ENCODE assay signal across 19 cellular contexts in the genomic region with DNA sequence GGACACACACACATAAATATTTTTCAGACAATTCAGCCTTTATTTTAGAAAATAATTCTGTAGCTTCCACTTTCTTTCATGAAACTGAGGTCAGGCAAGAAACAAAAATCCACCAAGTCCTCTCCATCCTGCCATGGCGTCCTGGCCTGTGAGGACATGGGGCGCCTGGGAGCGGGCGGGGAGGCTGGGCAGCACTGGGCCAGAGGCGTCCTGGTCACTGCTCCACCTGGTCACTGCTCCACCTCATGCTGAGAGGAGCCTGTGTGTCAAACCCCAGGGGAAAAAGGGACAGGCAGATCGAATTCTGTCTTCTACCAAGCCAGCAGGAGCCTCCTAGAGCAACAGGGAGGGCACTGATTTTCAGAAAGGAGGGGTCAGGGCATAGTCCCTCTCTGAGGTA. TPM values are rescaled to one million over a fixed set of nuclear protein-coding genes. Genes with fewer than 3 reads are reported as not detected.
A peak's percentile ranks its signal among the peaks of the same experiment; 100 is the strongest.
DNase-seq lines count a peak whose midpoint lies in the region; ATAC-seq and TF ChIP-seq lines count a peak whose summit lies in the region.
"Had no signal": no experiment of that assay in that cellular context is flagged by ENCODE, and none has a peak within 500 bp of the region (broad histone marks: within the 10 kb centered on the region; RNA-seq: fewer than 3 reads in every experiment).

No MANE protein-coding gene starts in this region.

- H3K36me3 Mint-ChIP-seq in activated CD4-positive, alpha-beta T cell treated with anti-CD3 and anti-CD28 coated beads for 36 hours (ENCODE audit: low read depth), result peaks cover 33% of the 10 kb centered on the region
- peaks cover 17% of the 10 kb centered on the region for H3K36me3 Mint-ChIP-seq in activated naive CD8-positive, alpha-beta T cell treated with anti-CD3 and anti-CD28 coated beads, Interleukin-2, amount 50 U/mL, for 24 hours (ENCODE audit: low read depth)
- peaks cover 13% of the 10 kb centered on the region for H3K36me3 Mint-ChIP-seq in neural progenitor cell

- H4K20me1 ChIP-seq in neural progenitor cell (ENCODE audit: low read depth) (peaks cover 14% of the 10 kb centered on the region), smooth muscle cell (ENCODE audit: low read depth) (peaks cover 97% of the 10 kb centered on the region)

- H3K4me3 ChIP-seq in H7 (ENCODE audit: insufficient read depth, low read depth, low read length), result no peak overlapping the region
- H3K4me3 ChIP-seq in neural progenitor cell, result no peak overlapping the region
- H3K4me3 ChIP-seq in smooth muscle cell, result no peak overlapping the region
- H3K4me3 ChIP-seq: BLaER1, heart left ventricle, left lung, mucosa of descending colon had no signal

- POLR2A ChIA-PET in activated CD4-positive, alpha-beta T cell treated with anti-CD3 and anti-CD28 coated beads for 36 hours (lab: Charles Lee), result no interaction called here

- H3K36me3 ChIP-seq in H7 (replicated peaks; ENCODE audit: control insufficient read depth, insufficient read depth, low read length) (no peaks in the 10 kb centered on the region; the same call in 1 of the 2 replicates), neural progenitor cell (no peaks in the 10 kb centered on the region), smooth muscle cell (ENCODE audit: low read depth) (no peaks in the 10 kb centered on the region)

- H3K4me1 ChIP-seq in neural progenitor cell, result peaks cover 27% of the 10 kb centered on the region
- H3K4me1 ChIP-seq in smooth muscle cell (ENCODE audit: low read depth), result peaks cover 21% of the 10 kb centered on the region

- no peak for ATAC-seq in activated CD4-positive, alpha-beta T cell treated with anti-CD3 and anti-CD28 coated beads for 36 hours
- ATAC-seq in activated naive CD8-positive, alpha-beta T cell treated with anti-CD3 and anti-CD28 coated beads, Interleukin-2, amount 50 U/mL, for 24 hours, result no peak
- ATAC-seq: heart left ventricle, left lung, right cardiac atrium had no signal

- 94% methylated on average over 6 of the region's 6 CpGs for WGBS in smooth muscle cell (ENCODE audit: low lambda C conversion rate)

- no peaks in the 10 kb centered on the region for H3K27me3 Mint-ChIP-seq in activated CD4-positive, alpha-beta T cell treated with anti-CD3 and anti-CD28 coated beads for 36 hours
- no peaks in the 10 kb centered on the region for H3K27me3 Mint-ChIP-seq in activated naive CD8-positive, alpha-beta T cell treated with anti-CD3 and anti-CD28 coated beads, Interleukin-2, amount 50 U/mL, for 24 hours
- peaks cover 2% of the 10 kb centered on the region for H3K27me3 Mint-ChIP-seq in neural progenitor cell (ENCODE audit: insufficient read depth, low read depth)

- no peak overlapping the region for H3K4me3 Mint-ChIP-seq in activated CD4-positive, alpha-beta T cell treated with anti-CD3 and anti-CD28 coated beads for 36 hours
- H3K4me3 Mint-ChIP-seq in activated naive CD8-positive, alpha-beta T cell treated with anti-CD3 and anti-CD28 coated beads, Interleukin-2, amount 50 U/mL, for 24 hours, result no peak overlapping the region
- H3K4me3 Mint-ChIP-seq in neural progenitor cell, result no peak overlapping the region
- H3K4me3 Mint-ChIP-seq: endodermal cell had no signal

- intact Hi-C loops in activated CD4-positive, alpha-beta T cell treated with anti-CD3 and anti-CD28 coated beads for 36 hours (cut with DNase I, micrococcal nuclease), result no loop called here

- no peaks in the 10 kb centered on the region for H3K9me3 Mint-ChIP-seq in activated CD4-positive, alpha-beta T cell treated with anti-CD3 and anti-CD28 coated beads for 36 hours (ENCODE audit: low read depth)
- H3K9me3 Mint-ChIP-seq in activated naive CD8-positive, alpha-beta T cell treated with anti-CD3 and anti-CD28 coated beads, Interleukin-2, amount 50 U/mL, for 24 hours, result no peaks in the 10 kb centered on the region
- H3K9me3 Mint-ChIP-seq in neural progenitor cell, result no peaks in the 10 kb centered on the region
- H3K9me3 Mint-ChIP-seq: endodermal cell had no signal

- no peaks in the 10 kb centered on the region for H3K27me3 ChIP-seq in H7 (ENCODE audit: control insufficient read depth, insufficient read depth, low read length)
- no peaks in the 10 kb centered on the region for H3K27me3 ChIP-seq in neural progenitor cell
- H3K27me3 ChIP-seq in smooth muscle cell (ENCODE audit: low read depth), result no peaks in the 10 kb centered on the region
- H3K27me3 ChIP-seq: BLaER1, heart left ventricle, left lung had no signal

- CTCF ChIA-PET in activated CD4-positive, alpha-beta T cell treated with anti-CD3 and anti-CD28 coated beads for 36 hours (lab: Charles Lee), result interaction anchor here (0.8 to 1.6 kb wide), 2 partner anchors 10 to 34 kb away, joined by 3 to 4 read pairs; no protein-coding TSS in a partner anchor

- H3K9ac ChIP-seq in neural progenitor cell, result no peak overlapping the region
- no peak overlapping the region for H3K9ac ChIP-seq in smooth muscle cell (ENCODE audit: low read depth)
- H3K9ac ChIP-seq: BLaER1 had no signal

- H3F3A ChIP-seq in neural progenitor cell (ENCODE audit: low read depth), result peaks cover 26% of the 10 kb centered on the region
- H3F3A ChIP-seq in smooth muscle cell (ENCODE audit: low read depth), result peaks cover 20% of the 10 kb centered on the region

- peak overlapping the region; percentile 48 for H3K27ac Mint-ChIP-seq in activated CD4-positive, alpha-beta T cell treated with anti-CD3 and anti-CD28 coated beads for 36 hours
- H3K27ac Mint-ChIP-seq in activated naive CD8-positive, alpha-beta T cell treated with anti-CD3 and anti-CD28 coated beads, Interleukin-2, amount 50 U/mL, for 24 hours, result peak overlapping the region; percentile 23
- no peak overlapping the region for H3K27ac Mint-ChIP-seq in neural progenitor cell

- peak overlapping the region; percentile 37 for H3K27ac ChIP-seq in neural progenitor cell
- H3K27ac ChIP-seq in smooth muscle cell (ENCODE audit: low read depth), result no peak overlapping the region
- H3K27ac ChIP-seq: BLaER1, heart left ventricle, left lung had no signal

- H3K4me2 ChIP-seq in neural progenitor cell (no peak overlapping the region), smooth muscle cell (no peak overlapping the region)
- H3K4me2 ChIP-seq: BLaER1 had no signal

- H3K79me2 ChIP-seq in neural progenitor cell (ENCODE audit: low read depth) (peaks cover 27% of the 10 kb centered on the region), smooth muscle cell (ENCODE audit: low read depth) (peaks cover 63% of the 10 kb centered on the region)

- H2AFZ ChIP-seq in neural progenitor cell (replicated peaks), result no peak overlapping the region
- H2AFZ ChIP-seq in smooth muscle cell (ENCODE audit: low read depth), result no peak overlapping the region

- TF ChIP-seq CTCF in neural progenitor cell (IDR thresholded peaks at IDR 0.05), result no peak
- TF ChIP-seq CTCF in smooth muscle cell (IDR thresholded peaks at IDR 0.05; ENCODE audit: borderline replicate concordance, insufficient read depth, poor library complexity, severe bottlenecking), result no peak

- no peak for DNase-seq in activated CD4-positive, alpha-beta T cell treated with anti-CD3 and anti-CD28 coated beads for 36 hours
- DNase-seq in activated CD4-positive, alpha-beta T cell treated with anti-CD3 and anti-CD28 coated beads, Interleukin-2, amount 50 U/mL, for 4 hours, result no peak
- DNase-seq in H7 (peak; percentile 36), neural progenitor cell (ENCODE audit: low spot score) (no peak), smooth muscle cell (lab: John Stamatoyannopoulos, UW; ENCODE audit: unreplicated experiment) (no peak), NCI-H69 (lab: John Stamatoyannopoulos, UW) (no peak), SW 1271 (lab: John Stamatoyannopoulos, UW) (no peak)
- no peak for DNase-seq in activated naive CD8-positive, alpha-beta T cell treated with anti-CD3 and anti-CD28 coated beads, Interleukin-2, amount 50 U/mL, for 24 hours
- DNase-seq: heart left ventricle, mucosa of descending colon, NCI-H524 treated with DMSO at 0.1 percent for 48 hours, occipital lobe, right cardiac atrium, Right ventricle myocardium superior had no signal

- no peaks in the 10 kb centered on the region for H3K9me3 ChIP-seq in neural progenitor cell (ENCODE audit: low read depth)
- H3K9me3 ChIP-seq in smooth muscle cell (replicated peaks; ENCODE audit: low read depth), result no peaks in the 10 kb centered on the region
- H3K9me3 ChIP-seq: BLaER1, heart left ventricle, left lung, mucosa of descending colon had no signal

- H3K4me1 Mint-ChIP-seq in activated CD4-positive, alpha-beta T cell treated with anti-CD3 and anti-CD28 coated beads for 36 hours, result peaks cover 40% of the 10 kb centered on the region
- H3K4me1 Mint-ChIP-seq in activated naive CD8-positive, alpha-beta T cell treated with anti-CD3 and anti-CD28 coated beads, Interleukin-2, amount 50 U/mL, for 24 hours, result peaks cover 25% of the 10 kb centered on the region
- peaks cover 30% of the 10 kb centered on the region for H3K4me1 Mint-ChIP-seq in neural progenitor cell

RNA-seq across cellular contexts. Expression of a gene that starts 12.1 kb away (rescaled TPM):
- total RNA-seq in activated CD4-positive, alpha-beta T cell treated with anti-CD3 and anti-CD28 coated beads for 36 hours, result 100 to 1,000 TPM in 1 of 2 experiments, 10 to 100 TPM in 1; 93.2 to 125 TPM
- 76.1 and 77.8 TPM in 2 replicates for total RNA-seq in H7 (2014; rRNA removed; shearing (Covaris generic))
- 31.8 and 67.8 TPM in 2 replicates for total RNA-seq in neural progenitor cell (ENCODE audit: low replicate concordance)
- 128 and 144 TPM in 2 replicates for total RNA-seq in smooth muscle cell
- polyA plus RNA-seq in smooth muscle cell, result 149 and 161 TPM in 2 replicates

RNA-seq across cellular contexts. Expression of a gene that starts 50.7 kb away (rescaled TPM):
- total RNA-seq in activated CD4-positive, alpha-beta T cell treated with anti-CD3 and anti-CD28 coated beads for 36 hours, result not detected
- total RNA-seq in H7 (2014; rRNA removed; shearing (Covaris generic)), result not detected in 2 replicates
- total RNA-seq in neural progenitor cell (ENCODE audit: low replicate concordance) (not detected in 2 replicates), smooth muscle cell (not detected in 2 replicates)
- not detected in 2 replicates for polyA plus RNA-seq in smooth muscle cell
- total RNA-seq: endodermal cell, G401, heart left ventricle, left lung, mucosa of descending colon, occipital lobe, right cardiac atrium, Right ventricle myocardium superior, urinary bladder had no signal
- polyA plus RNA-seq: heart left ventricle, right cardiac atrium, urinary bladder had no signal
